In genomic region chr1:234621657-234622335, GRCh38 we compare ENCODE assay signal across 13 cellular contexts. TPM values are rescaled to one million over a fixed set of nuclear protein-coding genes. Genes with fewer than 3 reads are reported as not detected.
A peak's percentile ranks its signal among the peaks of the same experiment; 100 is the strongest.
DNase-seq lines count a peak whose midpoint lies in the region; ATAC-seq and TF ChIP-seq lines count a peak whose summit lies in the region.
"Had no signal": no experiment of that assay in that cellular context is flagged by ENCODE, and none has a peak within 500 bp of the region (broad histone marks: within the 10 kb centered on the region; RNA-seq: fewer than 3 reads in every experiment).

No MANE protein-coding gene starts in this region.

- peak overlapping the region in 2 of 3 experiments; percentile 13 to 16 for H3K4me3 Mint-ChIP-seq in nephron
- H3K4me3 Mint-ChIP-seq: central memory CD8-positive, alpha-beta T cell had no signal

- no peaks in the 10 kb centered on the region for H3K9me3 ChIP-seq in BLaER1 treated with 17β-estradiol and CSF1 and Interleukin-3, amounts not matched to agents 10 nM and 100 nM (replicated peaks in 1 of 11)
- no peaks in the 10 kb centered on the region for H3K9me3 ChIP-seq in body of pancreas
- H3K9me3 ChIP-seq: sigmoid colon had no signal

- H3K9ac ChIP-seq in BLaER1 treated with 17β-estradiol and CSF1 and Interleukin-3, amounts not matched to agents 10 nM and 100 nM: no peak overlapping the region

- H3K27me3 ChIP-seq in BLaER1 treated with 17β-estradiol and CSF1 and Interleukin-3, amounts not matched to agents 10 nM and 100 nM: no peaks in the 10 kb centered on the region
- H3K27me3 ChIP-seq in body of pancreas: no peaks in the 10 kb centered on the region
- H3K27me3 ChIP-seq: sigmoid colon had no signal

- TF ChIP-seq CTCF in body of pancreas (IDR thresholded peaks at IDR 0.05) (no peak), nephron (IDR thresholded peaks at IDR 0.05; ENCODE audit: unreplicated experiment in 3 of 3) (no peak), omental fat pad (IDR thresholded peaks at IDR 0.05) (no peak)

- peaks cover 77% of the 10 kb centered on the region for H3K4me1 Mint-ChIP-seq in nephron

- no peak for ATAC-seq in body of pancreas
- ATAC-seq in HG02852 (IDR thresholded peaks at IDR 0.05; ENCODE audit: unreplicated experiment): no peak
- no peak for ATAC-seq in omental fat pad (ENCODE audit: low FRiP score)
- no peak for ATAC-seq in HG03280 (IDR thresholded peaks at IDR 0.05; ENCODE audit: unreplicated experiment)

- no peak overlapping the region for H3K27ac ChIP-seq in BLaER1 treated with 17β-estradiol and CSF1 and Interleukin-3, amounts not matched to agents 10 nM and 100 nM
- H3K27ac ChIP-seq in body of pancreas: peak overlapping the region in 3 of 4 donors; percentile 26 to 97 (median 86)

- intact Hi-C loops in body of pancreas (cut with DNase I): no loop called here

- H3K36me3 Mint-ChIP-seq in nephron (ENCODE audit: low read depth): no peaks in the 10 kb centered on the region

- H3K4me3 ChIP-seq in BLaER1 treated with 17β-estradiol and CSF1 and Interleukin-3, amounts not matched to agents 10 nM and 100 nM: no peak overlapping the region
- no peak overlapping the region for H3K4me3 ChIP-seq in body of pancreas
- H3K4me3 ChIP-seq: sigmoid colon had no signal

- no peaks in the 10 kb centered on the region for H3K9me3 Mint-ChIP-seq in nephron
- H3K9me3 Mint-ChIP-seq: central memory CD8-positive, alpha-beta T cell had no signal

- H3K36me3 ChIP-seq in BLaER1 treated with 17β-estradiol and CSF1 and Interleukin-3, amounts not matched to agents 10 nM and 100 nM: no peaks in the 10 kb centered on the region
- no peaks in the 10 kb centered on the region for H3K36me3 ChIP-seq in body of pancreas (replicated peaks in 1 of 2; ENCODE audit: insufficient read depth in 1 of 2, low read depth in 2 of 2)
- H3K36me3 ChIP-seq: sigmoid colon had no signal

- 43 to 57% methylated on average over 7 of the region's 7 CpGs for WGBS in body of pancreas, 2 donors

- H4K20me1 ChIP-seq in BLaER1 treated with 17β-estradiol and CSF1 and Interleukin-3, amounts not matched to agents 10 nM and 100 nM: no peaks in the 10 kb centered on the region

- peaks cover 4% of the 10 kb centered on the region for H3K27me3 Mint-ChIP-seq in nephron (ENCODE audit: low read depth)
- H3K27me3 Mint-ChIP-seq: central memory CD8-positive, alpha-beta T cell had no signal

- peaks cover 39 to 66% (median 58%) of the 10 kb centered on the region in 10 experiments for H3K4me1 ChIP-seq in BLaER1 treated with 17β-estradiol and CSF1 and Interleukin-3, amounts not matched to agents 10 nM and 100 nM
- peaks cover 81% of the 10 kb centered on the region for H3K4me1 ChIP-seq in body of pancreas

- H3K4me2 ChIP-seq in BLaER1 treated with 17β-estradiol and CSF1 and Interleukin-3, amounts not matched to agents 10 nM and 100 nM: peak overlapping the region in 8 of 11 experiments; percentile 1 to 37 (median 6); a peak in 6 of 22 replicates

- no peak for TF ChIP-seq POLR2A in body of pancreas (IDR thresholded peaks at IDR 0.05)

- DNase-seq in LHCN-M2 (ENCODE audit: low read depth) (peak; percentile 97), body of pancreas (no peak), omental fat pad (ENCODE audit: low spot score) (no peak), COLO829 (ENCODE audit: low spot score) (no peak)
- DNase-seq: DMS79 treated with DMSO at 0.1 percent for 48 hours, mesendoderm, sigmoid colon, T-helper 9 cell had no signal

- peak overlapping the region; percentile 84 to 94 (median 90) for H3K27ac Mint-ChIP-seq in nephron

RNA-seq across cellular contexts. Expression of gene IRF2BP2, which starts 11.8 kb away (rescaled TPM):
- total RNA-seq in LHCN-M2 (2014; rRNA removed) (42.2 and 46.9 TPM in 2 replicates), body of pancreas (10 to 100 TPM; 82.7 to 83.3 TPM), omental fat pad (10 to 100 TPM; 39.4 to 67.1 (median 40.0) TPM)
- polyA plus RNA-seq in LHCN-M2 (2012): 38.4 TPM

Comparison
In these comparisons a context has a peak if more than half of its experiments do, and no peak if none do; other contexts are left out.
1. H3K27ac ChIP-seq: peak in body of pancreas (3 of 4); none in BLaER1 treated with 17β-estradiol and CSF1 and Interleukin-3, amounts not matched to agents 10 nM and 100 nM (0 of 11).